ENCODE assay signal across 11 cellular contexts in genomic region chrX:120020305-120020704, GRCh38. TPM values are rescaled to one million over a fixed set of nuclear protein-coding genes. Genes with fewer than 3 reads are reported as not detected.
"Had no signal": no experiment of that assay in that cellular context is flagged by ENCODE, and none has a peak within 500 bp of the region (broad histone marks: within the 10 kb centered on the region; RNA-seq: fewer than 3 reads in every experiment).

No MANE protein-coding gene starts in this region.

- H3K9ac ChIP-seq: GM23248 had no signal

- H2AFZ ChIP-seq: GM23248, GM23338 had no signal

- H3K4me2 ChIP-seq: GM23338 had no signal

- H3K36me3 ChIP-seq: HAP-1 had no signal

- H3K27ac Mint-ChIP-seq: GM23338, H9, HFFc6 had no signal

- ATAC-seq: GM23338, HCT116 had no signal

- H3K4me3 Mint-ChIP-seq: GM23338, H9, HFFc6 had no signal

- H3K9me3 ChIP-seq: HAP-1 had no signal

- DNase-seq: GM23248, GOT3, H7, H9, HCEC 1CT, HFFc6 had no signal

- H3K27ac ChIP-seq: GM23248 had no signal

- H3K4me3 ChIP-seq: GM23248, GM23338, HAP-1 had no signal

RNA-seq across cellular contexts. Expression of gene RHOXF2B, which starts 57.2 kb away (rescaled TPM):
- total RNA-seq: GM23248, GM23338, H1, H4, H7, H9, HFFc6 had no signal
